Comparison of ENCODE assay signal across 26 cellular contexts in genomic region chr7:127378537-127378936, GRCh38.
"Had no signal": no experiment of that assay in that cellular context is flagged by ENCODE, and none has a peak within 500 bp of the region (broad histone marks: within the 10 kb centered on the region; RNA-seq: fewer than 3 reads in every experiment).

No MANE protein-coding gene starts in this region.

- H3K27me3 ChIP-seq: brain microvascular endothelial cell, gastroesophageal sphincter, hepatocyte, ovary, upper lobe of left lung, vagina had no signal

- H3K27me3 Mint-ChIP-seq: activated CD4-positive, alpha-beta memory T cell treated with anti-CD3 and anti-CD28 coated beads for 36 hours; activated CD4-positive, alpha-beta T cell treated with anti-CD3 and anti-CD28 coated beads, Interleukin-2, amount 10 ng/mL, durations not matched to agents 24 days and 14 days; stimulated activated naive CD8-positive, alpha-beta T cell treated with anti-CD3 and anti-CD28 coated beads, Interleukin-15, Interleukin-2, amounts not matched to agents 100 ng/mL and 50 ng/mL, for 24 hours had no signal

- H3K9me3 ChIP-seq: gastroesophageal sphincter, left ventricle myocardium inferior, mucosa of descending colon, ovary, prostate gland, upper lobe of left lung, vagina had no signal

- H3K9me3 Mint-ChIP-seq: activated CD4-positive, alpha-beta memory T cell treated with anti-CD3 and anti-CD28 coated beads for 36 hours; activated CD4-positive, alpha-beta T cell treated with anti-CD3 and anti-CD28 coated beads, Interleukin-2, amount 10 ng/mL, durations not matched to agents 24 days and 14 days; activated T-helper 2 cell treated with anti-CD3 and anti-CD28 coated beads, Interferon-gamma antibody, Interleukin-2, Interleukin-4, amounts not matched to agents 10 μg/mL and 5 μg/mL and 100 μg/mL, durations not matched to agents 14 hours and 24 hours and 36 hours; stimulated activated naive CD8-positive, alpha-beta T cell treated with anti-CD3 and anti-CD28 coated beads, Interleukin-15, Interleukin-2, amounts not matched to agents 100 ng/mL and 50 ng/mL, for 24 hours; T-helper 1 cell treated with Interleukin-12 subunit alpha and Interleukin-12 subunit beta and Interleukin-4 antibody, amounts not matched to agents 30 μg/mL and 1 μg/mL, for 36 hours had no signal

- H3K36me3 ChIP-seq: ovary had no signal

- H3K4me2 ChIP-seq: hepatocyte had no signal

- H3K27ac ChIP-seq: brain microvascular endothelial cell, gastroesophageal sphincter, hepatocyte, left ventricle myocardium inferior, ovary, prostate gland, skin epidermis, upper lobe of left lung, vagina, WERI-Rb-1 had no signal

- H3K27ac Mint-ChIP-seq: activated CD4-positive, alpha-beta T cell treated with anti-CD3 and anti-CD28 coated beads, Interleukin-2, amount 10 ng/mL, durations not matched to agents 24 days and 14 days; stimulated activated naive CD8-positive, alpha-beta T cell treated with anti-CD3 and anti-CD28 coated beads, Interleukin-15, Interleukin-2, amounts not matched to agents 100 ng/mL and 50 ng/mL, for 24 hours; T-helper 1 cell treated with Interleukin-12 subunit alpha and Interleukin-12 subunit beta and Interleukin-4 antibody, amounts not matched to agents 30 μg/mL and 1 μg/mL, for 36 hours had no signal

- H3K4me3 Mint-ChIP-seq: activated CD4-positive, alpha-beta memory T cell treated with anti-CD3 and anti-CD28 coated beads for 36 hours; activated CD4-positive, alpha-beta T cell treated with anti-CD3 and anti-CD28 coated beads, Interleukin-2, amount 10 ng/mL, durations not matched to agents 24 days and 14 days; stimulated activated naive CD8-positive, alpha-beta T cell treated with anti-CD3 and anti-CD28 coated beads, Interleukin-15, Interleukin-2, amounts not matched to agents 100 ng/mL and 50 ng/mL, for 24 hours; T-helper 1 cell treated with Interleukin-12 subunit alpha and Interleukin-12 subunit beta and Interleukin-4 antibody, amounts not matched to agents 30 μg/mL and 1 μg/mL, for 36 hours had no signal

- ATAC-seq: activated CD4-positive, CD25-positive, alpha-beta regulatory T cell treated with anti-CD3 and anti-CD28 coated beads, Interleukin-2, amount 50 U/mL, for 24 hours; gastroesophageal sphincter; mucosa of descending colon; sciatic nerve had no signal

- H3K4me3 ChIP-seq: gastroesophageal sphincter, hepatocyte, left ventricle myocardium inferior, lung, mucosa of descending colon, ovary, prostate gland, skin epidermis, upper lobe of left lung, vagina had no signal

- H2AFZ ChIP-seq: hepatocyte had no signal

- DNase-seq: activated CD4-positive, alpha-beta memory T cell treated with anti-CD3 and anti-CD28 coated beads for 36 hours; activated CD4-positive, alpha-beta T cell treated with anti-CD3 and anti-CD28 coated beads, Interleukin-2, amount 10 ng/mL, durations not matched to agents 24 days and 14 days; amniotic stem cell; brain microvascular endothelial cell; cortex of kidney; islet precursor cell; left ventricle myocardium inferior; mucosa of descending colon; ovary; retina; stimulated activated CD4-positive, alpha-beta T cell treated with anti-CD3 and anti-CD28 coated beads, Interleukin-12 subunit alpha, Interleukin-12 subunit beta, amount 100 ng/mL, for 4 hours; stimulated activated CD4-positive, alpha-beta T cell treated with anti-CD3 and anti-CD28 coated beads, Interleukin-4, amount 100 ng/mL, for 1 hour; T-helper 9 cell; upper lobe of left lung; WERI-Rb-1 had no signal

- H3K4me1 ChIP-seq: gastroesophageal sphincter, prostate gland had no signal
